In genomic region chr20:60271597-60271996, GRCh38 we compare ENCODE assay signal across 12 cellular contexts.
DNase-seq lines count a peak whose midpoint lies in the region; ATAC-seq, FAIRE-seq and TF ChIP-seq lines count a peak whose summit lies in the region.
"Had no signal": no experiment of that assay in that cellular context is flagged by ENCODE, and none has a peak within 500 bp of the region (broad histone marks: within the 10 kb centered on the region; RNA-seq: fewer than 3 reads in every experiment).

No MANE protein-coding gene starts in this region.

- no peaks in the 10 kb centered on the region for H3K36me3 Mint-ChIP-seq in neural crest cell (ENCODE audit: low read depth)

- no peak for FAIRE-seq in frontal cortex (lab: Jason Lieb, UNC)
- FAIRE-seq: GM19239, kidney had no signal

- DNase-seq in ELR (ENCODE audit: low read depth) (peak; percentile 47), Kasumi-1 (lab: John Stamatoyannopoulos, UW) (peak; percentile 3 to 14), cardiac fibroblast (ENCODE audit: low read depth in 2 of 2) (peak in 1 of 2 donors; percentile 17), neural crest cell (ENCODE audit: low read depth, low spot score) (no peak), frontal cortex (ENCODE audit: low spot score in 2 of 2) (no peak), GM10248 (ENCODE audit: extremely low spot score) (no peak)
- DNase-seq: effector memory CD4-positive, alpha-beta T cell; GF-D8; kidney; OCI-M1 had no signal

- H3K9me3 Mint-ChIP-seq in neural crest cell = peaks cover 4% of the 10 kb centered on the region

- no peak overlapping the region for H3K27ac Mint-ChIP-seq in neural crest cell (ENCODE audit: unreplicated experiment)

- H3K27me3 Mint-ChIP-seq in neural crest cell (ENCODE audit: low read depth) = peaks cover 26% of the 10 kb centered on the region

- no peak overlapping the region for H3K4me3 Mint-ChIP-seq in neural crest cell

- no peak overlapping the region for H3K4me3 ChIP-seq in cardiac fibroblast (replicated peaks in 1 of 2; ENCODE audit: low read depth in 2 of 2, low read length in 2 of 2)

- no peaks in the 10 kb centered on the region for H3K4me1 Mint-ChIP-seq in neural crest cell

- ATAC-seq in GM19351 (IDR thresholded peaks at IDR 0.05; ENCODE audit: unreplicated experiment) = no peak

- POLR2A ChIA-PET in GM10248 (lab: Yijun Ruan, JAX) = no interaction called here

- CTCF ChIA-PET in GM10248 (lab: Yijun Ruan, JAX) = no interaction called here

- TF ChIP-seq CTCF in cardiac fibroblast (IDR thresholded peaks at IDR 0.05; ENCODE audit: low read depth, low read length) (peak; percentile 34), neural crest cell (conservative IDR thresholded peaks at IDR 0.05) (peak; percentile 57), GM10248 (IDR thresholded peaks at IDR 0.05; ENCODE audit: control extremely low read depth, extremely low read depth, low read depth, missing control alignments) (no peak)

Comparison
In these comparisons a context has a peak if more than half of its experiments do, and no peak if none do; other contexts are left out.
1. DNase-seq: peak in ELR (single experiment) and Kasumi-1 (2 of 2); none in neural crest cell (single experiment), frontal cortex (0 of 2) and GM10248 (single experiment).